Comparison of ENCODE assay signal across 26 cellular contexts in the genomic region with DNA sequence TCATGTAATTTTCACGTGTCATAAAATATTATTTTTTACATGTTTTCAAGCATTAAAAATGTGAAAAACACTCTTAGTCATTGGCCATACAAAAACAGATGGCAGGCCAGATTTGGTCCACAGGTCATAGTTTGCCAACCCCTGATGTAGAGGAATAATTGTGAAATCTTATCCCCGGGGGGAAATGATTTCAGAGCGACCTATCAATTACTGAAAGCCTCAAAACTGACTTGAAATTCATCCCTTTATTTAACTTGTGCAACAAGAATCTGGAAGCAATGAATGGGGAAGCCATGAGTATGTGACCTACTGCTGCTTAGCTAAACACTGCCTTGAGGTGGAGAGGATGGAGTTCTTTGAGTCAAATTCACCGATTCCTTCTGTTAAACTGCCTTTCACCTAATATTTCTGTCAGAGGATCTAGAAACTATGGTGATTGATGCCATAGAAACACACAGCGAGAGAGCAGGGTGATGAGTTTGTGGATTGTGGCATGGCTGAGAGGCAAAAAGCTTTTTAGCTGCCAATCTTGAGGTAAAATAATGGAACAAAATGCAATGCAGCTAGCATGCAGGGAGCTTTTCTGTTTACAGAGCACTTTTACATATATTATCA. TPM values are rescaled to one million over a fixed set of nuclear protein-coding genes. Genes with fewer than 3 reads are reported as not detected.
DNase-seq lines count a peak whose midpoint lies in the region.
"Had no signal": no experiment of that assay in that cellular context is flagged by ENCODE, and none has a peak within 500 bp of the region (broad histone marks: within the 10 kb centered on the region; RNA-seq: fewer than 3 reads in every experiment).

No MANE protein-coding gene starts in this region.

- in situ Hi-C loops in KBM-7 (cut with MboI; ENCODE audit: low pct_unique_long_range_greater_than_20kb, low sequenced_read_pairs): no loop called here

- DNase-seq in NCI-H446 (lab: John Stamatoyannopoulos, UW) (peak; percentile 6 to 24), NCI-H446 treated with DMSO at 0.1 percent for 48 hours (lab: John Stamatoyannopoulos, UW) (no peak), M059J (ENCODE audit: low read depth) (peak; percentile 10), NCI-H1694 treated with DMSO at 0.1 percent for 48 hours (lab: John Stamatoyannopoulos, UW) (peak; percentile 34), fibroblast of the conjunctiva (ENCODE audit: low read depth) (peak; percentile 2), DMS153 treated with DMSO at 0.1 percent for 48 hours (lab: John Stamatoyannopoulos, UW; ENCODE audit: unreplicated experiment) (no peak), GM19240 (ENCODE audit: insufficient read length, low spot score) (no peak), KBM-7 (no peak)
- DNase-seq: activated CD4-positive, alpha-beta T cell treated with anti-CD3 and anti-CD28 coated beads for 48 hours; activated T-cell treated with anti-CD3 and anti-CD28 coated beads, Interleukin-2, amount 50 U/mL, for 24 hours; adrenal gland; BE2C; brain microvascular endothelial cell; gastrocnemius medialis; H7; naive B cell; NCI-H1930; NCI-H526 treated with DMSO at 0.1 percent for 48 hours; occipital lobe; stimulated activated CD4-positive, alpha-beta T cell treated with anti-CD3 and anti-CD28 coated beads, Interleukin-2, amount 100 ng/mL, for 48 hours; testis; uterus had no signal

RNA-seq across cellular contexts. Expression of a gene that starts 30.3 kb away (rescaled TPM):
- not detected in 2 replicates for total RNA-seq in M059J (2014; rRNA removed; shearing (Covaris generic))
- total RNA-seq: A673; activated CD8-positive, alpha-beta memory T cell treated with anti-CD3 and anti-CD28 coated beads for 36 hours; adrenal gland; gastrocnemius medialis; H7; left lobe of liver; mesenteric fat pad; occipital lobe had no signal

RNA-seq across cellular contexts. Expression of a gene that starts 40.0 kb away (rescaled TPM):
- 112 and 120 TPM in 2 replicates for total RNA-seq in M059J (2014; rRNA removed; shearing (Covaris generic))

Comparison
In these comparisons a context has a peak if more than half of its experiments do, and no peak if none do; other contexts are left out.
1. DNase-seq: peak in NCI-H446 (2 of 2), M059J (single experiment), NCI-H1694 treated with DMSO at 0.1 percent for 48 hours (single experiment) and fibroblast of the conjunctiva (single experiment); none in NCI-H446 treated with DMSO at 0.1 percent for 48 hours (single experiment), DMS153 treated with DMSO at 0.1 percent for 48 hours (single experiment), GM19240 (single experiment) and KBM-7 (single experiment).